ENCODE assay signal across 8 cellular contexts in the genomic region with DNA sequence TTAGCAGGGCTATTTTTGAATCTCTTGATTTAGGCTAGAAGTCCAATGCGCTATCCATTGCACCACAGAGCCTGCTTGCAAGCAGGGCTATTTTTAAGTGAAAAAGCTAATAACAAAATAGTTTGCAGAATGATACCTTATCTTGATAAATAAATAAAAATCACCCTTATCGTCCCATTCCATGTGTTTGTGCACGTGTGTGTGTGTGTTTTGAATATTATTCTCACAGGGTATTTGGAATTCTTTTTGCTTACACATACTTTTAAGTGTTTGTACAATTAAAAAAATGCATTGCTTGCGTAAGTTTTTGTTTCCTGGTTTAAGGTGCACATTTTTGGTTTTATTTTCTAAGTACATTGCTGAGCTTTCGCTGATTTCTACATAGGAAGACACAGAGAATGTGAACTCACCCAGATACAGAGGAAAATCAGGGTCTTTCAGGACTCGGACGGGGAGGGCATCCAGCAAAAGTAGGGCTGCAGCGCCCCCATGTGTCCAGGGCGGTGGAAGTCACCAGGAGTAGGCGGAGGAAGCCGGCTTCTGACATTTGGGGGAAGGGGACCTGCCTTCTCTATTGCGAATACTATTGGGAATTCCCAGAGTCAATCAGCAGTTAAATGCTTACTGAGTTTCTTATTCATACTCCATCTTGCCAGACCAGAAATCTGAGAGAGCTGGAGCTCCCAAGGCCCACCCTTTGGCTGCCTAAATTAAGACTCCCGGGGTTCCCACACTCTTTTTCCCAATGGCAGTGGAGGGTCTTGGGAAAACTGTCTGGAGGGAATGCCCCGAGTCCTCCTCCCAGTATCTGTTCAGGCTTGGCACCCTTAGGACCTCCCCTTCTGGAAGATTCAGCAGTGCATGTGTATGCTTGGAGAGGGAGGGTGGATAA. TPM values are rescaled to one million over a fixed set of nuclear protein-coding genes. Genes with fewer than 3 reads are reported as not detected.
DNase-seq lines count a peak whose midpoint lies in the region; ATAC-seq and TF ChIP-seq lines count a peak whose summit lies in the region.

No MANE protein-coding gene starts in this region.

- H3K4me3 Mint-ChIP-seq in neural progenitor cell: no peak overlapping the region
- H3K4me3 Mint-ChIP-seq in stimulated activated naive CD8-positive, alpha-beta T cell treated with anti-CD3 and anti-CD28 coated beads, Interleukin-15, amount 100 ng/mL, for 72 hours: peak overlapping the region in 1 of 2 donors; percentile 30

- H3K4me3 ChIP-seq in AG09309 (ENCODE audit: control insufficient read depth, low read depth, low read length): no peak overlapping the region
- H3K4me3 ChIP-seq in Jurkat, Clone E6-1 (ENCODE audit: low read length): no peak overlapping the region
- H3K4me3 ChIP-seq in neural progenitor cell: no peak overlapping the region

- H3K27me3 Mint-ChIP-seq in neural progenitor cell (ENCODE audit: insufficient read depth, low read depth): peaks cover 4% of the 10 kb centered on the region
- peaks cover 22% of the 10 kb centered on the region for H3K27me3 Mint-ChIP-seq in stimulated activated naive CD8-positive, alpha-beta T cell treated with anti-CD3 and anti-CD28 coated beads, Interleukin-15, amount 100 ng/mL, for 72 hours

- H3K4me1 Mint-ChIP-seq in neural progenitor cell: peaks cover 14% of the 10 kb centered on the region
- H3K4me1 Mint-ChIP-seq in stimulated activated naive CD8-positive, alpha-beta T cell treated with anti-CD3 and anti-CD28 coated beads, Interleukin-15, amount 100 ng/mL, for 72 hours: peaks cover 28% of the 10 kb centered on the region

- H2AFZ ChIP-seq in neural progenitor cell (replicated peaks): no peak overlapping the region

- H3K4me1 ChIP-seq in neural progenitor cell: peaks cover 6% of the 10 kb centered on the region

- no peaks in the 10 kb centered on the region for H3K36me3 Mint-ChIP-seq in neural progenitor cell

- H3K27ac ChIP-seq in neural progenitor cell: no peak overlapping the region

- no peaks in the 10 kb centered on the region for H3K9me3 Mint-ChIP-seq in neural progenitor cell
- H3K9me3 Mint-ChIP-seq in stimulated activated naive CD8-positive, alpha-beta T cell treated with anti-CD3 and anti-CD28 coated beads, Interleukin-15, amount 100 ng/mL, for 72 hours: no peaks in the 10 kb centered on the region

- no peaks in the 10 kb centered on the region for H3K27me3 ChIP-seq in neural progenitor cell

- H3K4me2 ChIP-seq in neural progenitor cell: no peak overlapping the region

- ATAC-seq in GM18909 (IDR thresholded peaks at IDR 0.05; ENCODE audit: poor library complexity, unreplicated experiment): peak; percentile 55
- peak; percentile 73 for ATAC-seq in stimulated activated naive CD8-positive, alpha-beta T cell treated with anti-CD3 and anti-CD28 coated beads, Interleukin-15, amount 100 ng/mL, for 72 hours

- H4K20me1 ChIP-seq in neural progenitor cell (ENCODE audit: low read depth): no peaks in the 10 kb centered on the region

- no peaks in the 10 kb centered on the region for H3K36me3 ChIP-seq in neural progenitor cell

- DNase-seq in AG09309 (ENCODE audit: low read depth) (peak; percentile 45), RPMI7951 (ENCODE audit: low read depth) (peak; percentile 67), fibroblast of the conjunctiva (ENCODE audit: low read depth) (peak; percentile 68), neural progenitor cell (ENCODE audit: low spot score) (peak; percentile 88)
- peak; percentile 43 for DNase-seq in Jurkat, Clone E6-1 (ENCODE audit: low read depth, low spot score)
- peak; percentile 79 for DNase-seq in activated T-helper 9 cell treated with anti-CD3 and anti-CD28 coated beads, Interleukin-2, amount 50 U/mL, for 16 hours (ENCODE audit: low read depth)
- peak; percentile 81 to 82 for DNase-seq in stimulated activated naive CD8-positive, alpha-beta T cell treated with anti-CD3 and anti-CD28 coated beads, Interleukin-15, amount 100 ng/mL, for 72 hours

- no peak overlapping the region for H3K9ac ChIP-seq in neural progenitor cell

- TF ChIP-seq CTCF in AG09309 (IDR thresholded peaks at IDR 0.05; ENCODE audit: control insufficient read depth, insufficient read depth, low read depth, low read length, missing control alignments) (peak; percentile 89), neural progenitor cell (IDR thresholded peaks at IDR 0.05) (peak; percentile 98)

- H3F3A ChIP-seq in neural progenitor cell (ENCODE audit: low read depth): peaks cover 9% of the 10 kb centered on the region

- H3K79me2 ChIP-seq in neural progenitor cell (ENCODE audit: low read depth): no peaks in the 10 kb centered on the region

- H3K27ac Mint-ChIP-seq in neural progenitor cell: no peak overlapping the region
- no peak overlapping the region for H3K27ac Mint-ChIP-seq in stimulated activated naive CD8-positive, alpha-beta T cell treated with anti-CD3 and anti-CD28 coated beads, Interleukin-15, amount 100 ng/mL, for 72 hours

- H3K9me3 ChIP-seq in neural progenitor cell (ENCODE audit: low read depth): no peaks in the 10 kb centered on the region

RNA-seq across cellular contexts. Expression of a gene that starts 27.2 kb away (rescaled TPM):
- not detected for polyA plus RNA-seq in Jurkat, Clone E6-1 (2012; ENCODE audit: insufficient read depth, insufficient read length)
- total RNA-seq in RPMI7951 (2014; rRNA removed; shearing (Covaris generic)): 0.39 and 0.48 TPM in 2 replicates
- 4.2 and 4.9 TPM in 2 replicates for total RNA-seq in neural progenitor cell (ENCODE audit: low replicate concordance)
